In the genomic region with DNA sequence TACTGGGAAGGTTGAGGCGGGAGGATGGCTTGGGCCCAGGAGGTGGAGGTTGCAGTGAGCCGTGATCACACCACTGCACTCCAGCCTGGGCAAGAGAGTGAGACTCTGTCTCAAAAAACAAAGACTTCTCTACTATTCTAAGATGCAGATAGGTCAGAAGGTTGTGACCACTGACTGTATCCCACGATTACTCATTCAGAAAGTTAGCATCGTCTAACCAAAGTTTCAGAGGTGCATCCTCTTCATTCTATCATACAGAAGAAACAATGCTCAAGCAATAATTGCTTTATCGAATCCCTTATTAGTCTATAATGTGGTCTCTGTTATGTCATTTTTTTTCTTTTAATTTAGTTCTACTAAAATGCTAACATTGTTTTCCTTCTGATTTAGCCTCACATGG, we compare ENCODE assay signal across 15 cellular contexts.
DNase-seq lines count a peak whose midpoint lies in the region; ATAC-seq lines count a peak whose summit lies in the region.
"Had no signal": no experiment of that assay in that cellular context is flagged by ENCODE, and none has a peak within 500 bp of the region (broad histone marks: within the 10 kb centered on the region; RNA-seq: fewer than 3 reads in every experiment).

No MANE protein-coding gene starts in this region.

- CTCF ChIA-PET in activated CD8-positive, alpha-beta memory T cell treated with anti-CD3 and anti-CD28 coated beads, Interleukin-2, amount 10 ng/mL, durations not matched to agents 7 days and 5 days (lab: Charles Lee) = no interaction called here
- CTCF ChIA-PET in activated CD4-positive, alpha-beta T cell treated with anti-CD3 and anti-CD28 coated beads, Interleukin-2, amount 10 ng/mL, durations not matched to agents 7 days and 5 days (lab: Charles Lee) = no interaction called here

- no peak for DNase-seq in activated CD8-positive, alpha-beta memory T cell treated with anti-CD3 and anti-CD28 coated beads, Interleukin-2, amount 10 ng/mL, durations not matched to agents 7 days and 5 days
- DNase-seq in activated CD8-positive, alpha-beta memory T cell treated with anti-CD3 and anti-CD28 coated beads, Interleukin-2, amount 50 U/mL, for 4 hours = no peak
- no peak for DNase-seq in stimulated activated effector memory CD8-positive, alpha-beta T cell treated with anti-CD3 and anti-CD28 coated beads, Interleukin-12 subunit alpha, Interleukin-12 subunit beta, amount 100 ng/mL, for 72 hours (ENCODE audit: low spot score in 2 of 2)
- no peak for DNase-seq in activated CD4-positive, alpha-beta T cell treated with anti-CD3 and anti-CD28 coated beads, Interleukin-2, amount 10 ng/mL, durations not matched to agents 7 days and 5 days
- DNase-seq in activated T-helper 1 cell treated with anti-CD3 and anti-CD28 coated beads, Interleukin-12 subunit alpha, Interleukin-12 subunit beta, Interleukin-2, Interleukin-4 antibody, amounts not matched to agents 30 ng/mL and 10 ng/mL and 1 ng/mL, durations not matched to agents 14 hours and 24 hours and 36 hours (ENCODE audit: low spot score) = no peak
- DNase-seq in immature natural killer cell = no peak
- DNase-seq: 8988T; activated CD4-positive, alpha-beta T cell treated with anti-CD3 and anti-CD28 coated beads, Interleukin-2, amount 50 U/mL, for 1 hour; activated naive CD4-positive, alpha-beta T cell treated with anti-CD3 and anti-CD28 coated beads, Interleukin-2, amount 10 ng/mL, durations not matched to agents 7 days and 5 days; COR-L47; KG1; NCI-H1694; NK-92 treated with Interleukin-12 subunit alpha and Interleukin-12 subunit beta, amount 100 ng/mL, for 24 hours had no signal

- POLR2A ChIA-PET in activated CD4-positive, alpha-beta T cell treated with anti-CD3 and anti-CD28 coated beads, Interleukin-2, amount 10 ng/mL, durations not matched to agents 7 days and 5 days (lab: Charles Lee) = no interaction called here

- H3K4me1 Mint-ChIP-seq in activated CD8-positive, alpha-beta memory T cell treated with anti-CD3 and anti-CD28 coated beads, Interleukin-2, amount 10 ng/mL, durations not matched to agents 7 days and 5 days = peaks cover 12% of the 10 kb centered on the region
- no peaks in the 10 kb centered on the region for H3K4me1 Mint-ChIP-seq in stimulated activated effector memory CD8-positive, alpha-beta T cell treated with anti-CD3 and anti-CD28 coated beads, Interleukin-12 subunit alpha, Interleukin-12 subunit beta, amount 100 ng/mL, for 72 hours
- no peaks in the 10 kb centered on the region for H3K4me1 Mint-ChIP-seq in activated CD4-positive, alpha-beta T cell treated with anti-CD3 and anti-CD28 coated beads, Interleukin-2, amount 10 ng/mL, durations not matched to agents 7 days and 5 days
- no peaks in the 10 kb centered on the region for H3K4me1 Mint-ChIP-seq in activated T-helper 1 cell treated with anti-CD3 and anti-CD28 coated beads, Interleukin-12 subunit alpha, Interleukin-12 subunit beta, Interleukin-2, Interleukin-4 antibody, amounts not matched to agents 30 ng/mL and 10 ng/mL and 1 ng/mL, durations not matched to agents 14 hours and 24 hours and 36 hours (ENCODE audit: low read depth)
- no peaks in the 10 kb centered on the region for H3K4me1 Mint-ChIP-seq in immature natural killer cell
- H3K4me1 Mint-ChIP-seq: activated naive CD4-positive, alpha-beta T cell treated with anti-CD3 and anti-CD28 coated beads, Interleukin-2, amount 10 ng/mL, durations not matched to agents 7 days and 5 days had no signal

- no peak overlapping the region for H3K27ac Mint-ChIP-seq in activated CD8-positive, alpha-beta memory T cell treated with anti-CD3 and anti-CD28 coated beads, Interleukin-2, amount 10 ng/mL, durations not matched to agents 7 days and 5 days
- no peak overlapping the region for H3K27ac Mint-ChIP-seq in stimulated activated effector memory CD8-positive, alpha-beta T cell treated with anti-CD3 and anti-CD28 coated beads, Interleukin-12 subunit alpha, Interleukin-12 subunit beta, amount 100 ng/mL, for 72 hours
- no peak overlapping the region for H3K27ac Mint-ChIP-seq in activated CD4-positive, alpha-beta T cell treated with anti-CD3 and anti-CD28 coated beads, Interleukin-2, amount 10 ng/mL, durations not matched to agents 7 days and 5 days
- no peak overlapping the region for H3K27ac Mint-ChIP-seq in activated T-helper 1 cell treated with anti-CD3 and anti-CD28 coated beads, Interleukin-12 subunit alpha, Interleukin-12 subunit beta, Interleukin-2, Interleukin-4 antibody, amounts not matched to agents 30 ng/mL and 10 ng/mL and 1 ng/mL, durations not matched to agents 14 hours and 24 hours and 36 hours
- H3K27ac Mint-ChIP-seq in immature natural killer cell = no peak overlapping the region
- H3K27ac Mint-ChIP-seq: activated naive CD4-positive, alpha-beta T cell treated with anti-CD3 and anti-CD28 coated beads, Interleukin-2, amount 10 ng/mL, durations not matched to agents 7 days and 5 days had no signal

- peaks cover 12% of the 10 kb centered on the region for H3K36me3 Mint-ChIP-seq in activated CD8-positive, alpha-beta memory T cell treated with anti-CD3 and anti-CD28 coated beads, Interleukin-2, amount 10 ng/mL, durations not matched to agents 7 days and 5 days
- H3K36me3 Mint-ChIP-seq in stimulated activated effector memory CD8-positive, alpha-beta T cell treated with anti-CD3 and anti-CD28 coated beads, Interleukin-12 subunit alpha, Interleukin-12 subunit beta, amount 100 ng/mL, for 72 hours = peaks cover 5% of the 10 kb centered on the region
- H3K36me3 Mint-ChIP-seq in activated CD4-positive, alpha-beta T cell treated with anti-CD3 and anti-CD28 coated beads, Interleukin-2, amount 10 ng/mL, durations not matched to agents 7 days and 5 days (ENCODE audit: low read depth) = peaks cover 2% of the 10 kb centered on the region
- H3K36me3 Mint-ChIP-seq in activated T-helper 1 cell treated with anti-CD3 and anti-CD28 coated beads, Interleukin-12 subunit alpha, Interleukin-12 subunit beta, Interleukin-2, Interleukin-4 antibody, amounts not matched to agents 30 ng/mL and 10 ng/mL and 1 ng/mL, durations not matched to agents 14 hours and 24 hours and 36 hours (ENCODE audit: low read depth) = no peaks in the 10 kb centered on the region
- peaks cover 22 to 26% (median 25%) of the 10 kb centered on the region in 3 donors for H3K36me3 Mint-ChIP-seq in immature natural killer cell
- H3K36me3 Mint-ChIP-seq: activated naive CD4-positive, alpha-beta T cell treated with anti-CD3 and anti-CD28 coated beads, Interleukin-2, amount 10 ng/mL, durations not matched to agents 7 days and 5 days had no signal

- no peaks in the 10 kb centered on the region for H3K27me3 Mint-ChIP-seq in activated CD8-positive, alpha-beta memory T cell treated with anti-CD3 and anti-CD28 coated beads, Interleukin-2, amount 10 ng/mL, durations not matched to agents 7 days and 5 days
- H3K27me3 Mint-ChIP-seq in activated CD4-positive, alpha-beta T cell treated with anti-CD3 and anti-CD28 coated beads, Interleukin-2, amount 10 ng/mL, durations not matched to agents 7 days and 5 days = no peaks in the 10 kb centered on the region
- no peaks in the 10 kb centered on the region for H3K27me3 Mint-ChIP-seq in activated T-helper 1 cell treated with anti-CD3 and anti-CD28 coated beads, Interleukin-12 subunit alpha, Interleukin-12 subunit beta, Interleukin-2, Interleukin-4 antibody, amounts not matched to agents 30 ng/mL and 10 ng/mL and 1 ng/mL, durations not matched to agents 14 hours and 24 hours and 36 hours (ENCODE audit: insufficient read depth)
- H3K27me3 Mint-ChIP-seq in immature natural killer cell (ENCODE audit: low read depth in 3 of 3) = no peaks in the 10 kb centered on the region
- H3K27me3 Mint-ChIP-seq: activated naive CD4-positive, alpha-beta T cell treated with anti-CD3 and anti-CD28 coated beads, Interleukin-2, amount 10 ng/mL, durations not matched to agents 7 days and 5 days had no signal

- peaks cover 2% of the 10 kb centered on the region for H3K9me3 Mint-ChIP-seq in activated CD8-positive, alpha-beta memory T cell treated with anti-CD3 and anti-CD28 coated beads, Interleukin-2, amount 10 ng/mL, durations not matched to agents 7 days and 5 days (ENCODE audit: low read depth)
- no peaks in the 10 kb centered on the region for H3K9me3 Mint-ChIP-seq in stimulated activated effector memory CD8-positive, alpha-beta T cell treated with anti-CD3 and anti-CD28 coated beads, Interleukin-12 subunit alpha, Interleukin-12 subunit beta, amount 100 ng/mL, for 72 hours
- H3K9me3 Mint-ChIP-seq in activated CD4-positive, alpha-beta T cell treated with anti-CD3 and anti-CD28 coated beads, Interleukin-2, amount 10 ng/mL, durations not matched to agents 7 days and 5 days = peaks cover 6% of the 10 kb centered on the region
- H3K9me3 Mint-ChIP-seq in activated T-helper 1 cell treated with anti-CD3 and anti-CD28 coated beads, Interleukin-12 subunit alpha, Interleukin-12 subunit beta, Interleukin-2, Interleukin-4 antibody, amounts not matched to agents 30 ng/mL and 10 ng/mL and 1 ng/mL, durations not matched to agents 14 hours and 24 hours and 36 hours = peaks cover 10% of the 10 kb centered on the region
- no peaks in the 10 kb centered on the region for H3K9me3 Mint-ChIP-seq in immature natural killer cell

- H3K4me3 Mint-ChIP-seq in activated CD8-positive, alpha-beta memory T cell treated with anti-CD3 and anti-CD28 coated beads, Interleukin-2, amount 10 ng/mL, durations not matched to agents 7 days and 5 days = no peak overlapping the region
- H3K4me3 Mint-ChIP-seq in stimulated activated effector memory CD8-positive, alpha-beta T cell treated with anti-CD3 and anti-CD28 coated beads, Interleukin-12 subunit alpha, Interleukin-12 subunit beta, amount 100 ng/mL, for 72 hours = no peak overlapping the region
- H3K4me3 Mint-ChIP-seq in activated CD4-positive, alpha-beta T cell treated with anti-CD3 and anti-CD28 coated beads, Interleukin-2, amount 10 ng/mL, durations not matched to agents 7 days and 5 days = no peak overlapping the region
- H3K4me3 Mint-ChIP-seq in activated T-helper 1 cell treated with anti-CD3 and anti-CD28 coated beads, Interleukin-12 subunit alpha, Interleukin-12 subunit beta, Interleukin-2, Interleukin-4 antibody, amounts not matched to agents 30 ng/mL and 10 ng/mL and 1 ng/mL, durations not matched to agents 14 hours and 24 hours and 36 hours = no peak overlapping the region
- no peak overlapping the region for H3K4me3 Mint-ChIP-seq in immature natural killer cell
- H3K4me3 Mint-ChIP-seq: activated naive CD4-positive, alpha-beta T cell treated with anti-CD3 and anti-CD28 coated beads, Interleukin-2, amount 10 ng/mL, durations not matched to agents 7 days and 5 days had no signal

- ATAC-seq in activated CD8-positive, alpha-beta memory T cell treated with anti-CD3 and anti-CD28 coated beads, Interleukin-2, amount 10 ng/mL, durations not matched to agents 7 days and 5 days = peak; percentile 63
- peak; percentile 71 for ATAC-seq in GM21528 (IDR thresholded peaks at IDR 0.05; ENCODE audit: low FRiP score, unreplicated experiment)
- ATAC-seq in HG03066 (IDR thresholded peaks at IDR 0.05; ENCODE audit: low read depth, unreplicated experiment) = peak; percentile 85
- ATAC-seq in stimulated activated effector memory CD8-positive, alpha-beta T cell treated with anti-CD3 and anti-CD28 coated beads, Interleukin-12 subunit alpha, Interleukin-12 subunit beta, amount 100 ng/mL, for 72 hours = peak; percentile 86

- intact Hi-C loops in activated T-helper 1 cell treated with anti-CD3 and anti-CD28 coated beads, Interleukin-12 subunit alpha, Interleukin-12 subunit beta, Interleukin-2, Interleukin-4 antibody, amounts not matched to agents 30 ng/mL and 10 ng/mL and 1 ng/mL, durations not matched to agents 14 hours and 24 hours and 36 hours (cut with micrococcal nuclease) = no loop called here
